In genomic region chr2:102789349-102790085, GRCh38 we compare ENCODE assay signal across 23 cellular contexts. TPM values are rescaled to one million over a fixed set of nuclear protein-coding genes. Genes with fewer than 3 reads are reported as not detected.
DNase-seq lines count a peak whose midpoint lies in the region; ATAC-seq and TF ChIP-seq lines count a peak whose summit lies in the region.
"Had no signal": no experiment of that assay in that cellular context is flagged by ENCODE, and none has a peak within 500 bp of the region (broad histone marks: within the 10 kb centered on the region; RNA-seq: fewer than 3 reads in every experiment).

No MANE protein-coding gene starts in this region.

- H3K4me1 Mint-ChIP-seq in GM23338 (peaks cover 31% of the 10 kb centered on the region), glutamatergic neuron (ENCODE audit: low read depth, unreplicated experiment) (peaks cover 17% of the 10 kb centered on the region), endodermal cell (no peaks in the 10 kb centered on the region)
- H3K4me1 Mint-ChIP-seq: activated CD4-positive, alpha-beta T cell treated with anti-CD3 and anti-CD28 coated beads, Interleukin-2, amount 10 ng/mL, durations not matched to agents 24 days and 14 days; activated naive CD4-positive, alpha-beta T cell treated with anti-CD3 and anti-CD28 coated beads, Interleukin-2, amount 10 ng/mL, durations not matched to agents 7 days and 5 days had no signal

- H3K27ac Mint-ChIP-seq in GM23338 (no peak overlapping the region), glutamatergic neuron (ENCODE audit: unreplicated experiment) (peak overlapping the region; percentile 67), endodermal cell (no peak overlapping the region)
- H3K27ac Mint-ChIP-seq: activated CD4-positive, alpha-beta T cell treated with anti-CD3 and anti-CD28 coated beads, Interleukin-2, amount 10 ng/mL, durations not matched to agents 24 days and 14 days; activated naive CD4-positive, alpha-beta T cell treated with anti-CD3 and anti-CD28 coated beads, Interleukin-2, amount 10 ng/mL, durations not matched to agents 7 days and 5 days; activated T-cell treated with anti-CD3 and anti-CD28 coated beads, Interleukin-2, amount 50 U/mL, for 72 hours had no signal

- H3K9ac ChIP-seq in endodermal cell (ENCODE audit: extremely low read depth, low read length, poor library complexity, severe bottlenecking): no peak overlapping the region

- DNase-seq in DMS 273 treated with DMSO at 0.1 percent for 48 hours (lab: John Stamatoyannopoulos, UW) (peak; percentile 70), GM23338 (ENCODE audit: low spot score) (peak; percentile 19), NCI-H524 (lab: John Stamatoyannopoulos, UW) (peak; percentile 45 to 79), glutamatergic neuron (no peak), tibial nerve (ENCODE audit: low spot score in 2 of 2) (no peak), endodermal cell (no peak), head of caudate nucleus (no peak)
- DNase-seq: activated CD4-positive, alpha-beta T cell treated with anti-CD3 and anti-CD28 coated beads, Interleukin-2, amount 10 ng/mL, durations not matched to agents 24 days and 14 days; activated naive CD4-positive, alpha-beta T cell treated with anti-CD3 and anti-CD28 coated beads, Interleukin-2, amount 10 ng/mL, durations not matched to agents 7 days and 5 days; activated T-cell treated with anti-CD3 and anti-CD28 coated beads, Interleukin-2, amount 50 U/mL, for 72 hours; erythroblast; foreskin keratinocyte; HCEC 1CT; MM.1S; NCI-H187; nucleus accumbens; stimulated activated CD4-positive, alpha-beta T cell treated with anti-CD3 and anti-CD28 coated beads, Interleukin-4, amount 100 ng/mL, for 24 hours; stimulated activated naive CD8-positive, alpha-beta T cell treated with anti-CD3 and anti-CD28 coated beads, Interleukin-15, Interleukin-2, amounts not matched to agents 100 U/mL and 50 U/mL, for 24 hours; T-helper 1 cell had no signal

- H3K27ac ChIP-seq in GM23338 (ENCODE audit: low read depth): no peak overlapping the region
- no peak overlapping the region for H3K27ac ChIP-seq in tibial nerve
- no peak overlapping the region for H3K27ac ChIP-seq in endodermal cell (ENCODE audit: low read depth, low read length)
- H3K27ac ChIP-seq: foreskin keratinocyte had no signal

- no peaks in the 10 kb centered on the region for H3F3A ChIP-seq in GM23338 (replicated peaks; ENCODE audit: low read depth)

- intact Hi-C loops in head of caudate nucleus (cut with DNase I): no loop called here

- TF ChIP-seq CTCF in GM23338 (conservative IDR thresholded peaks at IDR 0.05; ENCODE audit: low read depth in 2 of 2) (no peak), glutamatergic neuron (IDR thresholded peaks at IDR 0.05; ENCODE audit: partially characterized antibody, unreplicated experiment) (no peak), tibial nerve (IDR thresholded peaks at IDR 0.05) (no peak), endodermal cell (conservative IDR thresholded peaks at IDR 0.05) (no peak)

- H3K79me2 ChIP-seq in GM23338 (replicated peaks; ENCODE audit: insufficient read depth): no peaks in the 10 kb centered on the region

- peaks cover 4% of the 10 kb centered on the region for H3K36me3 Mint-ChIP-seq in GM23338 (ENCODE audit: low read depth)
- H3K36me3 Mint-ChIP-seq in glutamatergic neuron (ENCODE audit: unreplicated experiment): no peaks in the 10 kb centered on the region
- H3K36me3 Mint-ChIP-seq in endodermal cell (ENCODE audit: low read depth): peaks cover 1% of the 10 kb centered on the region
- H3K36me3 Mint-ChIP-seq: activated naive CD4-positive, alpha-beta T cell treated with anti-CD3 and anti-CD28 coated beads, Interleukin-2, amount 10 ng/mL, durations not matched to agents 7 days and 5 days had no signal

- H3K27me3 Mint-ChIP-seq in GM23338 (ENCODE audit: insufficient read depth, low read depth, poor library complexity) (peaks cover 12% of the 10 kb centered on the region), glutamatergic neuron (ENCODE audit: unreplicated experiment) (peaks cover 2% of the 10 kb centered on the region), endodermal cell (ENCODE audit: insufficient read depth) (no peaks in the 10 kb centered on the region)
- H3K27me3 Mint-ChIP-seq: activated CD4-positive, alpha-beta T cell treated with anti-CD3 and anti-CD28 coated beads, Interleukin-2, amount 10 ng/mL, durations not matched to agents 24 days and 14 days; activated naive CD4-positive, alpha-beta T cell treated with anti-CD3 and anti-CD28 coated beads, Interleukin-2, amount 10 ng/mL, durations not matched to agents 7 days and 5 days had no signal

- H3K9me3 ChIP-seq in tibial nerve (no peaks in the 10 kb centered on the region), endodermal cell (ENCODE audit: control insufficient read depth, low read length) (no peaks in the 10 kb centered on the region)

- no peaks in the 10 kb centered on the region for H4K20me1 ChIP-seq in GM23338 (replicated peaks; ENCODE audit: insufficient read depth)

- peak; percentile 53 for ATAC-seq in GM23338
- ATAC-seq in HG03280 (IDR thresholded peaks at IDR 0.05; ENCODE audit: unreplicated experiment): no peak
- ATAC-seq: activated T-cell treated with anti-CD3 and anti-CD28 coated beads, Interleukin-2, amount 50 U/mL, for 72 hours; foreskin keratinocyte; K562; stimulated activated naive CD8-positive, alpha-beta T cell treated with anti-CD3 and anti-CD28 coated beads, Interleukin-15, Interleukin-2, amounts not matched to agents 100 U/mL and 50 U/mL, for 24 hours had no signal

- H3K4me3 Mint-ChIP-seq in GM23338 (no peak overlapping the region), glutamatergic neuron (ENCODE audit: unreplicated experiment) (peak overlapping the region; percentile 35), endodermal cell (no peak overlapping the region)
- H3K4me3 Mint-ChIP-seq: activated CD4-positive, alpha-beta T cell treated with anti-CD3 and anti-CD28 coated beads, Interleukin-2, amount 10 ng/mL, durations not matched to agents 24 days and 14 days; activated naive CD4-positive, alpha-beta T cell treated with anti-CD3 and anti-CD28 coated beads, Interleukin-2, amount 10 ng/mL, durations not matched to agents 7 days and 5 days; activated T-cell treated with anti-CD3 and anti-CD28 coated beads, Interleukin-2, amount 50 U/mL, for 72 hours; CD14-positive monocyte had no signal

- H3K4me1 ChIP-seq in GM23338 (ENCODE audit: insufficient read depth) (no peaks in the 10 kb centered on the region), tibial nerve (no peaks in the 10 kb centered on the region), endodermal cell (ENCODE audit: control insufficient read depth, insufficient read depth, low read length) (no peaks in the 10 kb centered on the region)
- H3K4me1 ChIP-seq: foreskin keratinocyte had no signal

- H3K9me2 ChIP-seq in GM23338 (ENCODE audit: insufficient read depth): no peaks in the 10 kb centered on the region; the same call in 1 of the 2 replicates

- no peak overlapping the region for H3K4me2 ChIP-seq in GM23338

- no peak overlapping the region for H3K4me3 ChIP-seq in GM23338
- H3K4me3 ChIP-seq in tibial nerve: no peak overlapping the region
- no peak overlapping the region for H3K4me3 ChIP-seq in endodermal cell (ENCODE audit: low read length)
- H3K4me3 ChIP-seq: cardiac muscle cell, K562 had no signal

- TF ChIP-seq EP300 in tibial nerve (IDR thresholded peaks at IDR 0.05): no peak

- TF ChIP-seq POLR2A in tibial nerve (IDR thresholded peaks at IDR 0.05): no peak

- H3K27me3 ChIP-seq in GM23338 (ENCODE audit: insufficient read depth): no peaks in the 10 kb centered on the region
- H3K27me3 ChIP-seq in tibial nerve: no peaks in the 10 kb centered on the region
- H3K27me3 ChIP-seq in endodermal cell (ENCODE audit: control insufficient read depth, insufficient read depth, low read length, poor library complexity, severe bottlenecking): no peaks in the 10 kb centered on the region
- H3K27me3 ChIP-seq: cardiac muscle cell, foreskin keratinocyte had no signal

- H3K36me3 ChIP-seq in GM23338 (ENCODE audit: insufficient read depth): no peaks in the 10 kb centered on the region
- no peaks in the 10 kb centered on the region for H3K36me3 ChIP-seq in tibial nerve
- H3K36me3 ChIP-seq in endodermal cell (ENCODE audit: control insufficient read depth, insufficient read depth, low read length): no peaks in the 10 kb centered on the region
- H3K36me3 ChIP-seq: cardiac muscle cell had no signal

- 78 to 81% methylated on average over 7 of the region's 7 CpGs for WGBS in tibial nerve, 2 donors
- WGBS in endodermal cell (ENCODE audit: insufficient coverage in 1 of 2, insufficient read length in 1 of 2), 2 experiments: 88 to 93% methylated on average over 3 to 7 of the region's 7 CpGs

- no peaks in the 10 kb centered on the region for H3K9me3 Mint-ChIP-seq in GM23338
- H3K9me3 Mint-ChIP-seq in glutamatergic neuron (ENCODE audit: unreplicated experiment): peaks cover 3% of the 10 kb centered on the region
- H3K9me3 Mint-ChIP-seq in endodermal cell: no peaks in the 10 kb centered on the region
- H3K9me3 Mint-ChIP-seq: activated CD4-positive, alpha-beta T cell treated with anti-CD3 and anti-CD28 coated beads, Interleukin-2, amount 10 ng/mL, durations not matched to agents 24 days and 14 days; activated naive CD4-positive, alpha-beta T cell treated with anti-CD3 and anti-CD28 coated beads, Interleukin-2, amount 10 ng/mL, durations not matched to agents 7 days and 5 days; CD14-positive monocyte had no signal

- no peak overlapping the region for H2AFZ ChIP-seq in GM23338

RNA-seq across cellular contexts. Expression of gene TMEM182, which starts 27.7 kb away (rescaled TPM):
- total RNA-seq in GM23338 (2014; rRNA removed; shearing (Covaris generic)): 6.2 and 7.2 TPM in 2 replicates
- polyA plus RNA-seq in GM23338 (2016; fragmentation: Nextera tagmentation; extraction: Ambion mirVana): 2.9 and 5.2 TPM in 2 replicates
- total RNA-seq in glutamatergic neuron (ENCODE audit: unreplicated experiment) (5.8 TPM), tibial nerve (1 to 10 TPM in 3 of 4 donors, not detected in 1; 1.8 to 2.8 (median 2.1) TPM), endodermal cell (1 to 10 TPM; 4.2 to 5.6 TPM)
- polyA plus RNA-seq in endodermal cell (2013, experiment 1 of 2): 6.3 TPM
- 5.4 TPM for polyA plus RNA-seq in endodermal cell (2013, experiment 2 of 2)

Comparison
In these comparisons a context has a peak if more than half of its experiments do, and no peak if none do; other contexts are left out.
1. DNase-seq: peak in DMS 273 treated with DMSO at 0.1 percent for 48 hours (single experiment), GM23338 (single experiment) and NCI-H524 (2 of 2); none in glutamatergic neuron (single experiment), tibial nerve (0 of 2), endodermal cell (single experiment) and head of caudate nucleus (0 of 42).